ENCODE assay signal across 1 cellular context in genomic region chr5:61881821-61882220, GRCh38.
TF ChIP-seq lines count a peak whose summit lies in the region.

No MANE protein-coding gene starts in this region.

TF ChIP-seq in IMR-90, 13 proteins besides CTCF, POLR2A, EP300 and RAD21:
- no peak for TF ChIP-seq ELK1 (IDR thresholded peaks at IDR 0.05; ENCODE audit: borderline replicate concordance, low read depth, low read length)
- no peak for TF ChIP-seq SMC3 (IDR thresholded peaks at IDR 0.05; ENCODE audit: low read depth, low read length)
- TF ChIP-seq RFX5 (IDR thresholded peaks at IDR 0.05; ENCODE audit: low read depth, low read length), result no peak
- TF ChIP-seq, protein P1, sequence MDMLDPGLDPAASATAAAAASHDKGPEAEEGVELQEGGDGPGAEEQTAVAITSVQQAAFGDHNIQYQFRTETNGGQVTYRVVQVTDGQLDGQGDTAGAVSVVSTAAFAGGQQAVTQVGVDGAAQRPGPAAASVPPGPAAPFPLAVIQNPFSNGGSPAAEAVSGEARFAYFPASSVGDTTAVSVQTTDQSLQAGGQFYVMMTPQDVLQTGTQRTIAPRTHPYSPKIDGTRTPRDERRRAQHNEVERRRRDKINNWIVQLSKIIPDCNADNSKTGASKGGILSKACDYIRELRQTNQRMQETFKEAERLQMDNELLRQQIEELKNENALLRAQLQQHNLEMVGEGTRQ (IDR thresholded peaks at IDR 0.05; ENCODE audit: low read depth, low read length), result peak; percentile 48; the same call in 1 of the 2 replicates
- TF ChIP-seq CHD1 (IDR thresholded peaks at IDR 0.05; ENCODE audit: low read depth, low read length), result no peak
